31 cellular contexts compared by ENCODE assay signal in genomic region chr3:104126864-104127553, GRCh38.
"Had no signal": no experiment of that assay in that cellular context is flagged by ENCODE, and none has a peak within 500 bp of the region (broad histone marks: within the 10 kb centered on the region; RNA-seq: fewer than 3 reads in every experiment).

No MANE protein-coding gene starts in this region.

- H3K27ac Mint-ChIP-seq: activated B cell treated with CpG ODN at 0.5 μM for 24 hours; activated CD4-positive, alpha-beta T cell treated with anti-CD3 and anti-CD28 coated beads, Interleukin-2, amount 10 ng/mL, durations not matched to agents 24 days and 14 days; activated CD8-positive, alpha-beta memory T cell treated with anti-CD3 and anti-CD28 coated beads, Interleukin-2, amount 10 ng/mL, durations not matched to agents 7 days and 5 days; activated naive CD4-positive, alpha-beta T cell treated with anti-CD3 and anti-CD28 coated beads, Interleukin-2, amount 50 U/mL, for 72 hours; activated naive CD8-positive, alpha-beta T cell treated with anti-CD3 and anti-CD28 coated beads, Interleukin-2, amount 50 U/mL, for 24 hours; activated T-cell treated with anti-CD3 and anti-CD28 coated beads, Interleukin-2, amount 50 U/mL, for 24 hours; activated T-helper 1 cell treated with anti-CD3 and anti-CD28 coated beads, Interleukin-12 subunit alpha, Interleukin-12 subunit beta, Interleukin-2, Interleukin-4 antibody, amounts not matched to agents 30 ng/mL and 10 ng/mL and 1 ng/mL, durations not matched to agents 14 hours and 24 hours and 36 hours; T-helper 1 cell treated with Interleukin-12 subunit alpha and Interleukin-12 subunit beta and Interleukin-4 antibody, amounts not matched to agents 30 μg/mL and 1 μg/mL, for 36 hours had no signal

- H3K4me2 ChIP-seq: KMS-11 had no signal

- H3K27ac ChIP-seq: ascending aorta, body of pancreas, KMS-11, Peyer's patch, RWPE1 had no signal

- H3K9me3 Mint-ChIP-seq: activated CD4-positive, alpha-beta T cell treated with anti-CD3 and anti-CD28 coated beads, Interleukin-2, amount 10 ng/mL, durations not matched to agents 24 days and 14 days; activated T-helper 1 cell treated with anti-CD3 and anti-CD28 coated beads, Interleukin-12 subunit alpha, Interleukin-12 subunit beta, Interleukin-2, Interleukin-4 antibody, amounts not matched to agents 30 ng/mL and 10 ng/mL and 1 ng/mL, durations not matched to agents 14 hours and 24 hours and 36 hours; T-helper 1 cell treated with Interleukin-12 subunit alpha and Interleukin-12 subunit beta and Interleukin-4 antibody, amounts not matched to agents 30 μg/mL and 1 μg/mL, for 36 hours had no signal

- H3K27me3 ChIP-seq: ascending aorta, body of pancreas, MG63, Peyer's patch had no signal

- H3K9me3 ChIP-seq: ascending aorta, body of pancreas, MG63, Peyer's patch had no signal

- H3K4me1 ChIP-seq: ascending aorta, body of pancreas, Peyer's patch had no signal

- H3K36me3 Mint-ChIP-seq: activated CD8-positive, alpha-beta memory T cell treated with anti-CD3 and anti-CD28 coated beads, Interleukin-2, amount 10 ng/mL, durations not matched to agents 7 days and 5 days had no signal

- H3K4me3 Mint-ChIP-seq: activated B cell treated with CpG ODN at 0.5 μM for 24 hours; activated CD4-positive, alpha-beta T cell treated with anti-CD3 and anti-CD28 coated beads, Interleukin-2, amount 10 ng/mL, durations not matched to agents 24 days and 14 days; activated CD8-positive, alpha-beta memory T cell treated with anti-CD3 and anti-CD28 coated beads, Interleukin-2, amount 10 ng/mL, durations not matched to agents 7 days and 5 days; activated naive CD8-positive, alpha-beta T cell treated with anti-CD3 and anti-CD28 coated beads, Interleukin-2, amount 50 U/mL, for 24 hours; activated T-cell treated with anti-CD3 and anti-CD28 coated beads, Interleukin-2, amount 50 U/mL, for 24 hours; activated T-helper 1 cell treated with anti-CD3 and anti-CD28 coated beads, Interleukin-12 subunit alpha, Interleukin-12 subunit beta, Interleukin-2, Interleukin-4 antibody, amounts not matched to agents 30 ng/mL and 10 ng/mL and 1 ng/mL, durations not matched to agents 14 hours and 24 hours and 36 hours; T-helper 1 cell treated with Interleukin-12 subunit alpha and Interleukin-12 subunit beta and Interleukin-4 antibody, amounts not matched to agents 30 μg/mL and 1 μg/mL, for 36 hours had no signal

- ATAC-seq: activated CD8-positive, alpha-beta memory T cell treated with anti-CD3 and anti-CD28 coated beads, Interleukin-2, amount 10 ng/mL, durations not matched to agents 7 days and 5 days; activated naive CD4-positive, alpha-beta T cell treated with anti-CD3 and anti-CD28 coated beads, Interleukin-2, amount 50 U/mL, for 72 hours; activated naive CD8-positive, alpha-beta T cell treated with anti-CD3 and anti-CD28 coated beads, Interleukin-2, amount 50 U/mL, for 24 hours; body of pancreas had no signal

- H3K9ac ChIP-seq: KMS-11 had no signal

- H3K4me1 Mint-ChIP-seq: activated B cell treated with CpG ODN at 0.5 μM for 24 hours; activated CD4-positive, alpha-beta T cell treated with anti-CD3 and anti-CD28 coated beads, Interleukin-2, amount 10 ng/mL, durations not matched to agents 24 days and 14 days; activated CD8-positive, alpha-beta memory T cell treated with anti-CD3 and anti-CD28 coated beads, Interleukin-2, amount 10 ng/mL, durations not matched to agents 7 days and 5 days; activated naive CD8-positive, alpha-beta T cell treated with anti-CD3 and anti-CD28 coated beads, Interleukin-2, amount 50 U/mL, for 24 hours had no signal

- H3K27me3 Mint-ChIP-seq: activated B cell treated with CpG ODN at 0.5 μM for 24 hours; activated CD4-positive, alpha-beta T cell treated with anti-CD3 and anti-CD28 coated beads, Interleukin-2, amount 10 ng/mL, durations not matched to agents 24 days and 14 days; activated CD8-positive, alpha-beta memory T cell treated with anti-CD3 and anti-CD28 coated beads, Interleukin-2, amount 10 ng/mL, durations not matched to agents 7 days and 5 days; activated naive CD8-positive, alpha-beta T cell treated with anti-CD3 and anti-CD28 coated beads, Interleukin-2, amount 50 U/mL, for 24 hours; activated T-cell treated with anti-CD3 and anti-CD28 coated beads, Interleukin-2, amount 50 U/mL, for 24 hours had no signal

- DNase-seq: activated B cell treated with CpG ODN at 0.5 μM for 24 hours; activated CD4-positive, alpha-beta T cell treated with anti-CD3 and anti-CD28 coated beads for 1 hour; activated CD4-positive, alpha-beta T cell treated with anti-CD3 and anti-CD28 coated beads, Interleukin-2, amount 10 ng/mL, durations not matched to agents 24 days and 14 days; activated CD4-positive, alpha-beta T cell treated with anti-CD3 and anti-CD28 coated beads, Interleukin-2, amount 50 U/mL, for 48 hours; activated CD8-positive, alpha-beta memory T cell treated with anti-CD3 and anti-CD28 coated beads, Interleukin-2, amount 10 ng/mL, durations not matched to agents 7 days and 5 days; activated effector memory CD4-positive, alpha-beta T cell treated with anti-CD3 and anti-CD28 coated beads, Interleukin-2, amount 50 U/mL, for 16 hours; activated naive CD4-positive, alpha-beta T cell treated with Interleukin-2 at 50 U/mL for 16 hours; activated naive CD8-positive, alpha-beta T cell treated with anti-CD3 and anti-CD28 coated beads, Interleukin-2, amount 50 U/mL, for 24 hours; activated T-cell treated with anti-CD3 and anti-CD28 coated beads, Interleukin-2, amount 50 U/mL, for 24 hours; amniotic stem cell; body of pancreas; MG63; MV-4-11; NCI-H1092 treated with DMSO at 0.1 percent for 48 hours; NCI-H1417 treated with DMSO at 0.1 percent for 48 hours; NCI-H1694; NCI-H2029; NCI-H2107; NCI-H2171 treated with DMSO at 0.1 percent for 48 hours; NCI-H226; NCI-H526; NK-92 treated with Interleukin-12 subunit alpha and Interleukin-12 subunit beta, amount 100 ng/mL, for 24 hours; Peyer's patch; Right ventricle myocardium superior had no signal

- FAIRE-seq: bronchial epithelial cell had no signal

- H3K36me3 ChIP-seq: ascending aorta, MG63, Peyer's patch had no signal

- H3K4me3 ChIP-seq: ascending aorta, body of pancreas, MG63, Peyer's patch had no signal
